Comparison of ENCODE assay signal across 19 cellular contexts in the genomic region with DNA sequence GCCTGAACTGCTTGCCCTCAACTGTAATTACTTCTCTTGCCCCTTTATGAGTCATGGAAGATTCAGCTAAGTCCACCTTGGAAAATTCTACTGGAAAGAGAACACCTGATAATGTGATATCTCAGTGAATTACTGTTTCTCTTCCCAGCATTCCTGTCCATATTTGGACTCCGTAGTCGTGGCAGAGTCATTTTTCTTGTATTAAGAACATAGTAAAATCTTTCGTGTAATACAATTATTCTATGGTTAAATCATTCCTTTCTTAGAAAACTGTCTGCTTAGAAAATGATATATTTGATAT.
"Had no signal": no experiment of that assay in that cellular context is flagged by ENCODE, and none has a peak within 500 bp of the region (broad histone marks: within the 10 kb centered on the region; RNA-seq: fewer than 3 reads in every experiment).

No MANE protein-coding gene starts in this region.

- H3K4me1 ChIP-seq: body of pancreas, colonic mucosa, neural progenitor cell had no signal

- DNase-seq: activated CD4-positive, alpha-beta T cell treated with anti-CD3 and anti-CD28 coated beads for 36 hours; activated CD4-positive, alpha-beta T cell treated with anti-CD3 and anti-CD28 coated beads, Interleukin-2, amount 50 U/mL, for 48 hours; activated gamma-delta T cell treated with Interleukin-2 at 50 U/mL for 16 hours; activated naive CD8-positive, alpha-beta T cell treated with anti-CD3 and anti-CD28 coated beads for 36 hours; amniotic stem cell; body of pancreas; central memory CD4-positive, alpha-beta T cell; colonic mucosa; erythroblast; naive B cell; ovary; stimulated activated naive CD4-positive, alpha-beta T cell had no signal

- H3K27me3 ChIP-seq: body of pancreas, colonic mucosa, neural progenitor cell, ovary, tibial nerve had no signal

- ATAC-seq: activated CD4-positive, alpha-beta T cell treated with anti-CD3 and anti-CD28 coated beads for 36 hours; body of pancreas; left lobe of liver; sciatic nerve; WTC11 had no signal

- H3K4me1 Mint-ChIP-seq: activated CD4-positive, alpha-beta T cell treated with anti-CD3 and anti-CD28 coated beads for 36 hours; activated naive CD8-positive, alpha-beta T cell treated with anti-CD3 and anti-CD28 coated beads for 36 hours; naive B cell; WTC11 had no signal

- H3K4me3 Mint-ChIP-seq: activated CD4-positive, alpha-beta T cell treated with anti-CD3 and anti-CD28 coated beads for 36 hours; activated naive CD8-positive, alpha-beta T cell treated with anti-CD3 and anti-CD28 coated beads for 36 hours; activated T-helper 1 cell treated with anti-CD3 and anti-CD28 coated beads, Interleukin-12 subunit alpha, Interleukin-12 subunit beta, Interleukin-2, Interleukin-4 antibody, amounts not matched to agents 30 ng/mL and 10 ng/mL and 1 ng/mL, durations not matched to agents 14 hours and 24 hours and 36 hours; naive B cell; neural progenitor cell; WTC11 had no signal

- H3K4me3 ChIP-seq: body of pancreas, colonic mucosa, lung, neural progenitor cell, ovary, tibial nerve had no signal

- H3K27ac Mint-ChIP-seq: activated CD4-positive, alpha-beta T cell treated with anti-CD3 and anti-CD28 coated beads for 36 hours; activated naive CD8-positive, alpha-beta T cell treated with anti-CD3 and anti-CD28 coated beads for 36 hours; activated T-helper 1 cell treated with anti-CD3 and anti-CD28 coated beads, Interleukin-12 subunit alpha, Interleukin-12 subunit beta, Interleukin-2, Interleukin-4 antibody, amounts not matched to agents 30 ng/mL and 10 ng/mL and 1 ng/mL, durations not matched to agents 14 hours and 24 hours and 36 hours; naive B cell; neural progenitor cell; WTC11 had no signal

- H3K36me3 Mint-ChIP-seq: activated naive CD8-positive, alpha-beta T cell treated with anti-CD3 and anti-CD28 coated beads for 36 hours; naive B cell; neural progenitor cell had no signal

- H3K9me3 Mint-ChIP-seq: activated T-helper 1 cell treated with anti-CD3 and anti-CD28 coated beads, Interleukin-12 subunit alpha, Interleukin-12 subunit beta, Interleukin-2, Interleukin-4 antibody, amounts not matched to agents 30 ng/mL and 10 ng/mL and 1 ng/mL, durations not matched to agents 14 hours and 24 hours and 36 hours; neural progenitor cell had no signal

- H3K36me3 ChIP-seq: colonic mucosa, neural progenitor cell, ovary, tibial nerve had no signal

- H3K27ac ChIP-seq: body of pancreas, colonic mucosa, neural progenitor cell, ovary, tibial nerve had no signal

- H3K27me3 Mint-ChIP-seq: activated CD4-positive, alpha-beta T cell treated with anti-CD3 and anti-CD28 coated beads for 36 hours; activated naive CD8-positive, alpha-beta T cell treated with anti-CD3 and anti-CD28 coated beads for 36 hours; naive B cell had no signal

- H3K9me3 ChIP-seq: body of pancreas, colonic mucosa, ovary, tibial nerve had no signal
